In genomic region chr1:39089811-39090519, GRCh38 we compare ENCODE assay signal across 11 cellular contexts.
DNase-seq lines count a peak whose midpoint lies in the region; ATAC-seq and TF ChIP-seq lines count a peak whose summit lies in the region.
"Had no signal": no experiment of that assay in that cellular context is flagged by ENCODE, and none has a peak within 500 bp of the region (broad histone marks: within the 10 kb centered on the region; RNA-seq: fewer than 3 reads in every experiment).

No MANE protein-coding gene starts in this region.

- H2AFZ ChIP-seq in Loucy (ENCODE audit: low read length): peak overlapping the region; percentile 46; the same call in 1 of the 2 replicates

- H3K9me3 ChIP-seq in Loucy (ENCODE audit: insufficient read depth, low read depth, low read length) (no peaks in the 10 kb centered on the region), liver (ENCODE audit: control insufficient read depth in 4 of 4, low read length in 3 of 4) (no peaks in the 10 kb centered on the region)
- H3K9me3 ChIP-seq: neutrophil, SJCRH30 had no signal

- DNase-seq in cerebellar cortex (ENCODE audit: low spot score) (peak; percentile 90), superior temporal gyrus (ENCODE audit: extremely low spot score) (peak; percentile 68), NCI-H1048 (lab: John Stamatoyannopoulos, UW) (no peak), NCI-H1417 (lab: John Stamatoyannopoulos, UW) (no peak), NCI-H748 treated with DMSO at 0.1 percent for 48 hours (lab: John Stamatoyannopoulos, UW) (no peak)
- DNase-seq: NCI-H2171 treated with DMSO at 0.1 percent for 48 hours had no signal

- H3K36me3 ChIP-seq in Loucy (ENCODE audit: insufficient read depth, low read length) (no peaks in the 10 kb centered on the region), liver (ENCODE audit: control insufficient read depth in 4 of 4, insufficient read depth in 3 of 4, low read depth in 1 of 4, low read length in 3 of 4) (no peaks in the 10 kb centered on the region)
- H3K36me3 ChIP-seq: neutrophil, SJCRH30 had no signal

- no peak for TF ChIP-seq CTCF in Loucy (conservative IDR thresholded peaks at IDR 0.05; ENCODE audit: low read length)
- TF ChIP-seq CTCF in liver (IDR thresholded peaks at IDR 0.05; ENCODE audit: low read depth, low read length, missing input control): no peak

- no peak for ATAC-seq in HG03139 (IDR thresholded peaks at IDR 0.05; ENCODE audit: unreplicated experiment)

- peak overlapping the region; percentile 47 to 57 for H3K27ac ChIP-seq in liver (ENCODE audit: low read depth in 1 of 2, low read length in 2 of 2)
- H3K27ac ChIP-seq: neutrophil, SJCRH30 had no signal

- no peaks in the 10 kb centered on the region for H3F3A ChIP-seq in Loucy (ENCODE audit: low read depth)

- H3K79me2 ChIP-seq in Loucy (ENCODE audit: insufficient read depth, low read length): no peaks in the 10 kb centered on the region

- TF ChIP-seq RAD21 in liver (IDR thresholded peaks at IDR 0.05): peak in 1 of 2 donors; percentile 10

- H4K20me1 ChIP-seq in Loucy (ENCODE audit: insufficient read depth, low read length, poor library complexity, severe bottlenecking): no peaks in the 10 kb centered on the region

- 71% methylated on average over 5 of the region's 5 CpGs for WGBS in liver

- H3K9ac ChIP-seq in Loucy (ENCODE audit: low read depth, low read length, poor library complexity, severe bottlenecking) (no peak overlapping the region), liver (ENCODE audit: low read depth in 1 of 2, low read length in 2 of 2) (no peak overlapping the region)

- H3K4me1 ChIP-seq in Loucy (ENCODE audit: insufficient read depth, low read length, poor library complexity, severe bottlenecking) (peaks cover 19% of the 10 kb centered on the region), liver (ENCODE audit: control insufficient read depth in 4 of 4, insufficient read depth in 4 of 4, low read length in 3 of 4) (peaks cover 0 to 7% (median 6%) of the 10 kb centered on the region in 4 donors)
- H3K4me1 ChIP-seq: SJCRH30 had no signal

- H3K4me3 ChIP-seq in Loucy (ENCODE audit: low read length, poor library complexity, severe bottlenecking) (no peak overlapping the region), liver (ENCODE audit: low read depth in 1 of 3, low read length in 3 of 3) (no peak overlapping the region)
- H3K4me3 ChIP-seq: SJCRH30 had no signal

- H3K27me3 ChIP-seq in Loucy (ENCODE audit: insufficient read depth, low read length, poor library complexity, severe bottlenecking) (no peaks in the 10 kb centered on the region), liver (ENCODE audit: control insufficient read depth in 4 of 4, insufficient read depth in 4 of 4, low read length in 3 of 4) (no peaks in the 10 kb centered on the region)
- H3K27me3 ChIP-seq: SJCRH30 had no signal

- no peaks in the 10 kb centered on the region for H3K9me2 ChIP-seq in Loucy (replicated peaks; ENCODE audit: low read depth, low read length)

- no peak overlapping the region for H3K4me2 ChIP-seq in Loucy (ENCODE audit: low read depth, low read length, poor library complexity, severe bottlenecking)

TF ChIP-seq in liver, 16 proteins besides CTCF, POLR2A, EP300 and RAD21:
- no peak for TF ChIP-seq FOXA1 (IDR thresholded peaks at IDR 0.05)
- TF ChIP-seq RXRA (IDR thresholded peaks at IDR 0.05): no peak
- no peak for TF ChIP-seq ZBTB33 (IDR thresholded peaks at IDR 0.05)
- TF ChIP-seq FOXA2 (IDR thresholded peaks at IDR 0.05): no peak
- TF ChIP-seq SP1 (IDR thresholded peaks at IDR 0.05): no peak
- no peak for TF ChIP-seq HNF4G (IDR thresholded peaks at IDR 0.05)
- TF ChIP-seq TAF1 (conservative IDR thresholded peaks at IDR 0.05): no peak
- TF ChIP-seq NR2F2 (IDR thresholded peaks at IDR 0.05): no peak
- no peak for TF ChIP-seq GABPA (IDR thresholded peaks at IDR 0.05 in 1 of 2, conservative IDR thresholded peaks at IDR 0.05 in 1 of 2)
- no peak for TF ChIP-seq ATF3 (IDR thresholded peaks at IDR 0.05)
- no peak for TF ChIP-seq EGR1 (IDR thresholded peaks at IDR 0.05; ENCODE audit: low read depth in 2 of 2)
- TF ChIP-seq MAX (IDR thresholded peaks at IDR 0.05): no peak
- TF ChIP-seq, protein P1, sequence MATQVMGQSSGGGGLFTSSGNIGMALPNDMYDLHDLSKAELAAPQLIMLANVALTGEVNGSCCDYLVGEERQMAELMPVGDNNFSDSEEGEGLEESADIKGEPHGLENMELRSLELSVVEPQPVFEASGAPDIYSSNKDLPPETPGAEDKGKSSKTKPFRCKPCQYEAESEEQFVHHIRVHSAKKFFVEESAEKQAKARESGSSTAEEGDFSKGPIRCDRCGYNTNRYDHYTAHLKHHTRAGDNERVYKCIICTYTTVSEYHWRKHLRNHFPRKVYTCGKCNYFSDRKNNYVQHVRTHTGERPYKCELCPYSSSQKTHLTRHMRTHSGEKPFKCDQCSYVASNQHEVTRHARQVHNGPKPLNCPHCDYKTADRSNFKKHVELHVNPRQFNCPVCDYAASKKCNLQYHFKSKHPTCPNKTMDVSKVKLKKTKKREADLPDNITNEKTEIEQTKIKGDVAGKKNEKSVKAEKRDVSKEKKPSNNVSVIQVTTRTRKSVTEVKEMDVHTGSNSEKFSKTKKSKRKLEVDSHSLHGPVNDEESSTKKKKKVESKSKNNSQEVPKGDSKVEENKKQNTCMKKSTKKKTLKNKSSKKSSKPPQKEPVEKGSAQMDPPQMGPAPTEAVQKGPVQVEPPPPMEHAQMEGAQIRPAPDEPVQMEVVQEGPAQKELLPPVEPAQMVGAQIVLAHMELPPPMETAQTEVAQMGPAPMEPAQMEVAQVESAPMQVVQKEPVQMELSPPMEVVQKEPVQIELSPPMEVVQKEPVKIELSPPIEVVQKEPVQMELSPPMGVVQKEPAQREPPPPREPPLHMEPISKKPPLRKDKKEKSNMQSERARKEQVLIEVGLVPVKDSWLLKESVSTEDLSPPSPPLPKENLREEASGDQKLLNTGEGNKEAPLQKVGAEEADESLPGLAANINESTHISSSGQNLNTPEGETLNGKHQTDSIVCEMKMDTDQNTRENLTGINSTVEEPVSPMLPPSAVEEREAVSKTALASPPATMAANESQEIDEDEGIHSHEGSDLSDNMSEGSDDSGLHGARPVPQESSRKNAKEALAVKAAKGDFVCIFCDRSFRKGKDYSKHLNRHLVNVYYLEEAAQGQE (IDR thresholded peaks at IDR 0.05): no peak
- no peak for TF ChIP-seq JUND (IDR thresholded peaks at IDR 0.05)
- no peak for TF ChIP-seq YY1 (IDR thresholded peaks at IDR 0.05)
- no peak for TF ChIP-seq HNF4A (conservative IDR thresholded peaks at IDR 0.05)

Comparison
In these comparisons a context has a peak if more than half of its experiments do, and no peak if none do; other contexts are left out.
1. DNase-seq: peak in cerebellar cortex (single experiment) and superior temporal gyrus (single experiment); none in NCI-H1048 (single experiment), NCI-H1417 (0 of 3) and NCI-H748 treated with DMSO at 0.1 percent for 48 hours (single experiment).